8 cellular contexts compared by ENCODE assay signal in genomic region chr3:58177747-58178527, GRCh38.
DNase-seq lines count a peak whose midpoint lies in the region; ATAC-seq and TF ChIP-seq lines count a peak whose summit lies in the region.

No MANE protein-coding gene starts in this region.

- in situ Hi-C loops in astrocyte of the spinal cord (cut with HindIII; ENCODE audit: low sequenced_read_pairs), result no loop called here

- no peaks in the 10 kb centered on the region for H3K27me3 ChIP-seq in iPS DF 6.9 (ENCODE audit: control insufficient read depth, insufficient read depth, low read length)

- peak overlapping the region; percentile 36 for H3K4me3 ChIP-seq in astrocyte of the spinal cord (ENCODE audit: low read depth, low read length)
- H3K4me3 ChIP-seq in iPS DF 6.9 (ENCODE audit: low read length), result peak overlapping the region; percentile 21; the same call in 1 of the 2 replicates
- peak overlapping the region; percentile 54 for H3K4me3 ChIP-seq in skeletal muscle cell (ENCODE audit: low read depth, low read length)

- H3K9me3 ChIP-seq in iPS DF 6.9 (ENCODE audit: control insufficient read depth, insufficient read depth, low read length), result no peaks in the 10 kb centered on the region

- DNase-seq in EL, result peak; percentile 85
- peak; percentile 89 for DNase-seq in T-helper 9 cell
- peak; percentile 79 for DNase-seq in astrocyte of the spinal cord (ENCODE audit: low read depth, low spot score)
- DNase-seq in iPS DF 6.9 (ENCODE audit: low read depth, low spot score), result peak; percentile 79
- no peak for DNase-seq in skeletal muscle cell (ENCODE audit: low read depth)
- no peak for DNase-seq in NCI-H2196 treated with DMSO at 0.1 percent for 48 hours (lab: John Stamatoyannopoulos, UW; ENCODE audit: unreplicated experiment)

- H3K27ac ChIP-seq in iPS DF 6.9 (ENCODE audit: low read length), result no peak overlapping the region

- ATAC-seq in GM21717 (IDR thresholded peaks at IDR 0.05; ENCODE audit: unreplicated experiment), result peak; percentile 81

- H3K4me1 ChIP-seq in iPS DF 6.9 (ENCODE audit: control insufficient read depth, insufficient read depth, low read length), result peaks cover 12% of the 10 kb centered on the region

- H3K36me3 ChIP-seq in iPS DF 6.9 (ENCODE audit: control insufficient read depth, insufficient read depth, low read length), result no peaks in the 10 kb centered on the region

- WGBS in iPS DF 6.9 (ENCODE audit: insufficient coverage, insufficient read length), result no CpG with 5 or more reads among the region's 46 CpGs

- peak; percentile 95 for TF ChIP-seq CTCF in LNCAP (IDR thresholded peaks at IDR 0.05)
- TF ChIP-seq CTCF in astrocyte of the spinal cord (IDR thresholded peaks at IDR 0.05; ENCODE audit: low read depth, low read length), result peak; percentile 94

Comparison
In these comparisons a context has a peak if more than half of its experiments do, and no peak if none do; other contexts are left out.
1. DNase-seq: peak in EL (single experiment), T-helper 9 cell (single experiment), astrocyte of the spinal cord (single experiment) and iPS DF 6.9 (single experiment); none in skeletal muscle cell (single experiment) and NCI-H2196 treated with DMSO at 0.1 percent for 48 hours (single experiment).
2. Peak in every context shown above with its lines, with median percentiles within 50 percentile points of each other: H3K4me3 ChIP-seq.